In genomic region chr11:66958956-66959274, GRCh38 we compare ENCODE assay signal across 8 cellular contexts. TPM values are rescaled to one million over a fixed set of nuclear protein-coding genes. Genes with fewer than 3 reads are reported as not detected.
A peak's percentile ranks its signal among the peaks of the same experiment; 100 is the strongest.
DNase-seq lines count a peak whose midpoint lies in the region; ATAC-seq and TF ChIP-seq lines count a peak whose summit lies in the region.

No MANE protein-coding gene starts in this region.

- no peaks in the 10 kb centered on the region for H3K36me3 Mint-ChIP-seq in mesothelial cell of epicardium

- H3K36me3 ChIP-seq in brain microvascular endothelial cell (replicated peaks): no peaks in the 10 kb centered on the region

- in situ Hi-C loops in brain microvascular endothelial cell (cut with HindIII; ENCODE audit: low pct_ligation_motif_present, low sequenced_read_pairs): no loop called here

- no peak for ATAC-seq in GM19397 (IDR thresholded peaks at IDR 0.05; ENCODE audit: unreplicated experiment)
- no peak for ATAC-seq in GM21717 (IDR thresholded peaks at IDR 0.05; ENCODE audit: unreplicated experiment)
- no peak for ATAC-seq in HG03045 (IDR thresholded peaks at IDR 0.05; ENCODE audit: unreplicated experiment)

- peak overlapping the region; percentile 85 for H3K27ac Mint-ChIP-seq in mesothelial cell of epicardium

- peak; percentile 15 for DNase-seq in stimulated activated CD4-positive, alpha-beta T cell treated with anti-CD3 and anti-CD28 coated beads, Interleukin-1b, Interleukin-23, amount 100 ng/mL, for 48 hours
- DNase-seq in stimulated activated CD4-positive, alpha-beta T cell treated with anti-CD3 and anti-CD28 coated beads, Interleukin-15, amount 100 ng/mL, for 24 hours: no peak
- no peak for DNase-seq in brain microvascular endothelial cell
- no peak for DNase-seq in mesothelial cell of epicardium (ENCODE audit: low spot score in 2 of 2, unreplicated experiment in 2 of 2)
- no peak for DNase-seq in COR-L47 (lab: John Stamatoyannopoulos, UW)

- TF ChIP-seq CTCF in brain microvascular endothelial cell (IDR thresholded peaks at IDR 0.05; ENCODE audit: low read depth, low read length, missing control alignments) (no peak), mesothelial cell of epicardium (IDR thresholded peaks at IDR 0.05; ENCODE audit: unreplicated experiment) (no peak)

- peaks cover 10% of the 10 kb centered on the region for H3K27me3 Mint-ChIP-seq in mesothelial cell of epicardium (ENCODE audit: low read depth)

- peaks cover 13% of the 10 kb centered on the region for H3K4me1 Mint-ChIP-seq in mesothelial cell of epicardium

- peak overlapping the region; percentile 30 for H3K4me3 ChIP-seq in brain microvascular endothelial cell (ENCODE audit: low read depth, low read length)

- H3K27me3 ChIP-seq in brain microvascular endothelial cell (replicated peaks): no peaks in the 10 kb centered on the region

- H3K9me3 Mint-ChIP-seq in mesothelial cell of epicardium: no peaks in the 10 kb centered on the region

- H3K4me3 Mint-ChIP-seq in mesothelial cell of epicardium: peak overlapping the region; percentile 71

- H3K27ac ChIP-seq in brain microvascular endothelial cell: no peak overlapping the region

RNA-seq across cellular contexts. Expression of gene PC, which starts 0.7 kb away (rescaled TPM):
- 9.5 to 10.0 TPM (median 9.9 TPM) in 3 replicates for total RNA-seq in mesothelial cell of epicardium

RNA-seq across cellular contexts. Expression of gene C11orf86, which starts 16.2 kb away (rescaled TPM):
- not detected in 3 replicates for total RNA-seq in mesothelial cell of epicardium
